ENCODE assay signal across 26 cellular contexts in genomic region chr1:193242000-193242399, GRCh38. TPM values are rescaled to one million over a fixed set of nuclear protein-coding genes. Genes with fewer than 3 reads are reported as not detected.
"Had no signal": no experiment of that assay in that cellular context is flagged by ENCODE, and none has a peak within 500 bp of the region (broad histone marks: within the 10 kb centered on the region; RNA-seq: fewer than 3 reads in every experiment).

No MANE protein-coding gene starts in this region.

- H3K27me3 Mint-ChIP-seq: activated CD4-positive, alpha-beta T cell treated with anti-CD3 and anti-CD28 coated beads for 36 hours; activated naive CD8-positive, alpha-beta T cell treated with anti-CD3 and anti-CD28 coated beads for 36 hours had no signal

- H3K4me3 Mint-ChIP-seq: activated CD4-positive, alpha-beta T cell treated with anti-CD3 and anti-CD28 coated beads for 36 hours; activated naive CD4-positive, alpha-beta T cell treated with anti-CD3 and anti-CD28 coated beads for 36 hours; activated naive CD8-positive, alpha-beta T cell treated with anti-CD3 and anti-CD28 coated beads for 36 hours had no signal

- H3K27ac ChIP-seq: brain microvascular endothelial cell, VCaP had no signal

- DNase-seq: activated CD4-positive, alpha-beta T cell treated with anti-CD3 and anti-CD28 coated beads for 36 hours; activated CD4-positive, alpha-beta T cell treated with anti-CD3 and anti-CD28 coated beads, Interleukin-2, amount 50 U/mL, for 1 hour; activated CD8-positive, alpha-beta memory T cell treated with anti-CD3 and anti-CD28 coated beads, Interleukin-2, amount 50 U/mL, for 48 hours; activated CD8-positive, alpha-beta T cell treated with anti-CD3 and anti-CD28 coated beads, Interleukin-2, amount 10 ng/mL, durations not matched to agents 7 days and 5 days; activated effector memory CD4-positive, alpha-beta T cell treated with anti-CD3 and anti-CD28 coated beads, Interleukin-2, amount 50 U/mL, for 16 hours; activated naive CD4-positive, alpha-beta T cell treated with anti-CD3 and anti-CD28 coated beads for 36 hours; activated naive CD8-positive, alpha-beta T cell treated with anti-CD3 and anti-CD28 coated beads for 36 hours; activated T-cell treated with anti-CD3 and anti-CD28 coated beads, Interleukin-2, amount 50 U/mL, for 1 hour; brain microvascular endothelial cell; cerebellar nuclear complex; MG63; MV-4-11; NCI-H1092 treated with DMSO at 0.1 percent for 48 hours; NCI-H1417 treated with DMSO at 0.1 percent for 48 hours; NCI-H1694; NCI-H2029; NCI-H2107; NCI-H2171 treated with DMSO at 0.1 percent for 48 hours; NCI-H226; NCI-H526; NCI-H774; SIG-M5 had no signal

- H3K27me3 ChIP-seq: brain microvascular endothelial cell, MG63 had no signal

- H3K4me3 ChIP-seq: MG63 had no signal

- H3K27ac Mint-ChIP-seq: activated CD4-positive, alpha-beta T cell treated with anti-CD3 and anti-CD28 coated beads for 36 hours; activated naive CD4-positive, alpha-beta T cell treated with anti-CD3 and anti-CD28 coated beads for 36 hours; activated naive CD8-positive, alpha-beta T cell treated with anti-CD3 and anti-CD28 coated beads for 36 hours had no signal

- ATAC-seq: activated CD4-positive, alpha-beta T cell treated with anti-CD3 and anti-CD28 coated beads for 36 hours had no signal

- FAIRE-seq: colon had no signal

RNA-seq across cellular contexts. Expression of gene B3GALT2, which starts 55.6 kb away (rescaled TPM):
- total RNA-seq: activated CD4-positive, alpha-beta T cell treated with anti-CD3 and anti-CD28 coated beads for 36 hours; activated naive CD4-positive, alpha-beta T cell treated with anti-CD3 and anti-CD28 coated beads for 36 hours; activated naive CD8-positive, alpha-beta T cell treated with anti-CD3 and anti-CD28 coated beads for 36 hours; NCI-H460; OCI-LY7 had no signal
